1 cellular context compared by ENCODE assay signal in the genomic region with DNA sequence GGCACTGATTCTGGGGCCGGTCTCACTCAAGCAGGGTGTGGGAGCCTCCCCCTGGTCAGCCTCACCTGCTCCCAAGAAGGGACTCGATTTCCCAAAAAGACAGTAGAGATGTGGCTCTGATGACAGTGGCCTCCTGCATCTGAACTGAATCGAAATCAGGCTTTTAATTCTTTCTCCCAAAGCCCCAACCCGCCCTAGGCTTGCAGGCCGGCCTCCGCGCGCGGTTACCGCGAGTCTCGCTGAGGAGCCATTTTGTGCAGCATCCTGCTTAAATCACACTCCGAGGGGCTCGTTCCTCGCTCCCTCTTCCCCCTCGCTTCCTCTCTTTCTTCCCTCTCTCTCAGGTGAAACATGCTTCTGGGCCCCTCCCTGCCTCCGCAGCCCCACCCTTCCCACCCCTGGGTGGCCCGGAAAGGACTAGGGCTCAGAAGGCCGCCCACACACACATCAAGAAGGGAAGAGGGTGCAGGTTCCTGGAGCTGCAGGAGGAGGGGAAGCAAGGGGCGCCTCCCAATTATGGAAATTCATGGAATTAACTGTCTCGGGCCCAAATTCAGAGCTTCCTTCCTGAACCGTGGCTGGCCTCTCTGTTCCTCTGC.
TF ChIP-seq lines count a peak whose summit lies in the region.

No MANE protein-coding gene starts in this region.

TF ChIP-seq in SK-N-SH treated with all-trans-retinoic acid at 6 μM for 48 hours, 23 proteins besides CTCF, POLR2A, EP300 and RAD21 (continued from another document):
- TF ChIP-seq, protein P1, sequence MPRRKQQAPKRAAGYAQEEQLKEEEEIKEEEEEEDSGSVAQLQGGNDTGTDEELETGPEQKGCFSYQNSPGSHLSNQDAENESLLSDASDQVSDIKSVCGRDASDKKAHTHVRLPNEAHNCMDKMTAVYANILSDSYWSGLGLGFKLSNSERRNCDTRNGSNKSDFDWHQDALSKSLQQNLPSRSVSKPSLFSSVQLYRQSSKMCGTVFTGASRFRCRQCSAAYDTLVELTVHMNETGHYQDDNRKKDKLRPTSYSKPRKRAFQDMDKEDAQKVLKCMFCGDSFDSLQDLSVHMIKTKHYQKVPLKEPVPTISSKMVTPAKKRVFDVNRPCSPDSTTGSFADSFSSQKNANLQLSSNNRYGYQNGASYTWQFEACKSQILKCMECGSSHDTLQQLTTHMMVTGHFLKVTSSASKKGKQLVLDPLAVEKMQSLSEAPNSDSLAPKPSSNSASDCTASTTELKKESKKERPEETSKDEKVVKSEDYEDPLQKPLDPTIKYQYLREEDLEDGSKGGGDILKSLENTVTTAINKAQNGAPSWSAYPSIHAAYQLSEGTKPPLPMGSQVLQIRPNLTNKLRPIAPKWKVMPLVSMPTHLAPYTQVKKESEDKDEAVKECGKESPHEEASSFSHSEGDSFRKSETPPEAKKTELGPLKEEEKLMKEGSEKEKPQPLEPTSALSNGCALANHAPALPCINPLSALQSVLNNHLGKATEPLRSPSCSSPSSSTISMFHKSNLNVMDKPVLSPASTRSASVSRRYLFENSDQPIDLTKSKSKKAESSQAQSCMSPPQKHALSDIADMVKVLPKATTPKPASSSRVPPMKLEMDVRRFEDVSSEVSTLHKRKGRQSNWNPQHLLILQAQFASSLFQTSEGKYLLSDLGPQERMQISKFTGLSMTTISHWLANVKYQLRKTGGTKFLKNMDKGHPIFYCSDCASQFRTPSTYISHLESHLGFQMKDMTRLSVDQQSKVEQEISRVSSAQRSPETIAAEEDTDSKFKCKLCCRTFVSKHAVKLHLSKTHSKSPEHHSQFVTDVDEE (CRISPR knock-in tag; IDR thresholded peaks at IDR 0.05), result no peak
- TF ChIP-seq ZNF8 (CRISPR knock-in tag; IDR thresholded peaks at IDR 0.05) (no peak), ZNF70 (CRISPR knock-in tag; IDR thresholded peaks at IDR 0.05) (no peak)
